Comparison of ENCODE assay signal across 26 cellular contexts in the genomic region with DNA sequence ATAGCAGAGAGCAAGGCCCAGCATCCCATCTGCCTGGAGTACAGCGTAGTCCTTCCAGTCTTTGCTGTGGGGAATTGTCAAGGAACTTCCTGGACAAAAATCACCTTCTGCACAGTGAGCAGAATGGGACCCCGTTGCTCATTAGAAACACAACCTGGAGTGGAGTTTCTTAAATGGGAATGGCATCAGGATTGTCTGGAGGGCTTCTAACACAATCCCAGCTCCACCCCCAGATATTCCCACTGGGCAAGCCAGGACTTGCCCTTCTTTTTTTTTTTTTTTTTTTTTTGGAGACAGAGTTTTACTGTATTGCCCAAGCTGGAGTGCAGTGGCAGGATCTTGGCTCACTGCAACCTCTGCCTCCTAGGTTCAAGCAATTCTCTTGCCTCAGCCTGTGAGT.
A peak's percentile ranks its signal among the peaks of the same experiment; 100 is the strongest.
DNase-seq lines count a peak whose midpoint lies in the region; FAIRE-seq and TF ChIP-seq lines count a peak whose summit lies in the region.
"Had no signal": no experiment of that assay in that cellular context is flagged by ENCODE, and none has a peak within 500 bp of the region (broad histone marks: within the 10 kb centered on the region; RNA-seq: fewer than 3 reads in every experiment).

No MANE protein-coding gene starts in this region.

- no peaks in the 10 kb centered on the region for H3K4me1 ChIP-seq in mammary epithelial cell (ENCODE audit: insufficient read depth, low read length)
- peaks cover 7% of the 10 kb centered on the region for H3K4me1 ChIP-seq in astrocyte (ENCODE audit: insufficient read depth, low read length)
- H3K4me1 ChIP-seq in Peyer's patch = no peaks in the 10 kb centered on the region
- H3K4me1 ChIP-seq: SJSA1, vagina had no signal

- peaks cover 16% of the 10 kb centered on the region for H3K4me1 Mint-ChIP-seq in MCF 10A (ENCODE audit: insufficient read depth, unreplicated experiment)
- H3K4me1 Mint-ChIP-seq in astrocyte (ENCODE audit: low read depth, unreplicated experiment) = peaks cover 8% of the 10 kb centered on the region
- peaks cover 7% of the 10 kb centered on the region for H3K4me1 Mint-ChIP-seq in glutamatergic neuron (ENCODE audit: low read depth, unreplicated experiment)

- no peaks in the 10 kb centered on the region for H3K36me3 ChIP-seq in mammary epithelial cell (ENCODE audit: insufficient read depth, low read length)
- H3K36me3 ChIP-seq in astrocyte (ENCODE audit: insufficient read depth, low read length) = no peaks in the 10 kb centered on the region
- H3K36me3 ChIP-seq in Peyer's patch = no peaks in the 10 kb centered on the region
- H3K36me3 ChIP-seq: SJSA1, vagina had no signal

- no peak for TF ChIP-seq POLR2A in Peyer's patch (IDR thresholded peaks at IDR 0.05)

- 51% methylated on average over 2 of the region's 2 CpGs for WGBS in mammary epithelial cell (ENCODE audit: low coverage, missing lambda C conversion rate)

- CTCF ChIA-PET in MCF 10A (lab: Yijun Ruan, JAX) (interaction anchor here (0.6 to 0.7 kb wide), 2 partner anchors 17 to 226 kb away, joined by 3 to 5 read pairs; no protein-coding TSS in a partner anchor), mammary epithelial cell (lab: Charles Lee; ENCODE audit: low non-redundant PET) (no interaction called here), RWPE1 (lab: Yijun Ruan, JAX) (interaction anchor here (0.7 kb wide), 1 partner anchor 632 kb away, joined by 3 read pairs; no protein-coding TSS in a partner anchor)

- DNase-seq in MCF 10A (ENCODE audit: unreplicated experiment) = no peak
- DNase-seq in mammary epithelial cell = no peak
- peak; percentile 64 for DNase-seq in astrocyte (ENCODE audit: low read depth)
- peak; percentile 52 for DNase-seq in glutamatergic neuron
- peak; percentile 52 for DNase-seq in urothelium cell line (ENCODE audit: low spot score)
- DNase-seq in SW 1271 (lab: John Stamatoyannopoulos, UW) = no peak
- no peak for DNase-seq in RWPE1 (ENCODE audit: low spot score)
- DNase-seq in Peyer's patch = no peak
- DNase-seq: activated CD4-positive, alpha-beta T cell treated with anti-CD3 and anti-CD28 coated beads, Interleukin-2, amount 50 U/mL, for 4 hours; activated naive CD4-positive, alpha-beta T cell treated with anti-CD3 and anti-CD28 coated beads for 36 hours; activated T-cell treated with anti-CD3 and anti-CD28 coated beads for 4 hours; anterior cingulate cortex; DMS79; foreskin melanocyte; NCI-H1092 treated with DMSO at 0.1 percent for 48 hours; NCI-H82; nephron progenitor cell; small intestine; T-helper 2 cell had no signal

- FAIRE-seq in astrocyte (lab: Jason Lieb, UNC) (no peak), urothelium cell line (lab: Jason Lieb, UNC) (no peak)
- FAIRE-seq: A204.1, colon, small intestine had no signal

- peaks cover 27% of the 10 kb centered on the region for H3K9me3 ChIP-seq in mammary epithelial cell (replicated peaks; ENCODE audit: insufficient read depth, low read length)
- H3K9me3 ChIP-seq in astrocyte (ENCODE audit: insufficient read depth, low read depth, low read length) = no peaks in the 10 kb centered on the region
- no peaks in the 10 kb centered on the region for H3K9me3 ChIP-seq in Peyer's patch
- H3K9me3 ChIP-seq: vagina had no signal

- intact Hi-C loops in MCF 10A (cut with micrococcal nuclease) (no loop called here), mammary epithelial cell (cut with micrococcal nuclease) (no loop called here)

- POLR2A ChIA-PET in MCF 10A (lab: Yijun Ruan, JAX) (no interaction called here), RWPE1 (lab: Yijun Ruan, JAX; ENCODE audit: low non-redundant PET) (no interaction called here)

- no peak overlapping the region for H3K4me3 Mint-ChIP-seq in MCF 10A (ENCODE audit: unreplicated experiment)
- H3K4me3 Mint-ChIP-seq in astrocyte (ENCODE audit: unreplicated experiment) = no peak overlapping the region
- no peak overlapping the region for H3K4me3 Mint-ChIP-seq in glutamatergic neuron (ENCODE audit: unreplicated experiment)
- H3K4me3 Mint-ChIP-seq: activated naive CD4-positive, alpha-beta T cell treated with anti-CD3 and anti-CD28 coated beads for 36 hours; mesothelial cell of epicardium; nephron progenitor cell had no signal

- H3K27me3 Mint-ChIP-seq in MCF 10A (ENCODE audit: insufficient read depth, unreplicated experiment) (no peaks in the 10 kb centered on the region), astrocyte (ENCODE audit: low read depth, unreplicated experiment) (no peaks in the 10 kb centered on the region), glutamatergic neuron (ENCODE audit: unreplicated experiment) (no peaks in the 10 kb centered on the region)

- H3K79me2 ChIP-seq in mammary epithelial cell (ENCODE audit: insufficient read depth, low read length) (no peaks in the 10 kb centered on the region), astrocyte (ENCODE audit: insufficient read depth, low read length) (no peaks in the 10 kb centered on the region)

- H3K9me3 Mint-ChIP-seq in MCF 10A (ENCODE audit: unreplicated experiment) (peaks cover 5% of the 10 kb centered on the region), astrocyte (ENCODE audit: unreplicated experiment) (peaks cover 4% of the 10 kb centered on the region), glutamatergic neuron (ENCODE audit: unreplicated experiment) (peaks cover 3% of the 10 kb centered on the region)
- H3K9me3 Mint-ChIP-seq: mesothelial cell of epicardium had no signal

- no peak overlapping the region for H3K4me3 ChIP-seq in mammary epithelial cell (replicated peaks in 1 of 3; ENCODE audit: insufficient read depth in 1 of 3, low read depth in 2 of 3, low read length in 3 of 3)
- no peak overlapping the region for H3K4me3 ChIP-seq in astrocyte (ENCODE audit: insufficient read depth, low read depth, low read length)
- no peak overlapping the region for H3K4me3 ChIP-seq in Peyer's patch
- H3K4me3 ChIP-seq: SJSA1, vagina had no signal

- H3K36me3 Mint-ChIP-seq in MCF 10A (ENCODE audit: insufficient read depth, unreplicated experiment) = no peaks in the 10 kb centered on the region
- peaks cover 3% of the 10 kb centered on the region for H3K36me3 Mint-ChIP-seq in astrocyte (ENCODE audit: low read depth, unreplicated experiment)
- no peaks in the 10 kb centered on the region for H3K36me3 Mint-ChIP-seq in glutamatergic neuron (ENCODE audit: unreplicated experiment)
- H3K36me3 Mint-ChIP-seq: mesothelial cell of epicardium had no signal

- H4K20me1 ChIP-seq in mammary epithelial cell (ENCODE audit: insufficient read depth, low read length) = no peaks in the 10 kb centered on the region
- H4K20me1 ChIP-seq in astrocyte (ENCODE audit: insufficient read depth, low read length) = no peaks in the 10 kb centered on the region

- peak overlapping the region; percentile 49 for H3K27ac Mint-ChIP-seq in MCF 10A (ENCODE audit: low read depth, unreplicated experiment)
- peak overlapping the region; percentile 80 for H3K27ac Mint-ChIP-seq in astrocyte (ENCODE audit: unreplicated experiment)
- H3K27ac Mint-ChIP-seq in glutamatergic neuron (ENCODE audit: unreplicated experiment) = peak overlapping the region; percentile 92
- H3K27ac Mint-ChIP-seq: activated naive CD4-positive, alpha-beta T cell treated with anti-CD3 and anti-CD28 coated beads for 36 hours; mesothelial cell of epicardium; nephron progenitor cell had no signal

- TF ChIP-seq CTCF in MCF 10A (IDR thresholded peaks at IDR 0.05; ENCODE audit: unreplicated experiment) (no peak), mammary epithelial cell (conservative IDR thresholded peaks at IDR 0.05 in 1 of 2, IDR thresholded peaks at IDR 0.05 in 1 of 2; ENCODE audit: extremely low read depth in 1 of 2, insufficient read depth in 1 of 2, low read depth in 1 of 2, low read length in 2 of 2) (no peak), astrocyte (IDR thresholded peaks at IDR 0.05; ENCODE audit: insufficient read depth, low read depth, low read length) (no peak), glutamatergic neuron (IDR thresholded peaks at IDR 0.05; ENCODE audit: partially characterized antibody, unreplicated experiment) (no peak), RWPE1 (conservative IDR thresholded peaks at IDR 0.05; ENCODE audit: low read depth) (no peak), Peyer's patch (IDR thresholded peaks at IDR 0.05) (no peak)

- H2AFZ ChIP-seq in mammary epithelial cell (ENCODE audit: low read depth, low read length) (no peak overlapping the region), astrocyte (ENCODE audit: low read depth, low read length) (no peak overlapping the region)

- dilution Hi-C loops in mammary epithelial cell (cut with HindIII; ENCODE audit: low sequenced_read_pairs) = no loop called here

- in situ Hi-C loops in mammary epithelial cell (cut with MboI; ENCODE audit: low sequenced_read_pairs in 2 of 2) = no loop called here

- H3K27ac ChIP-seq in mammary epithelial cell (ENCODE audit: insufficient read depth, low read depth, low read length) (no peak overlapping the region), astrocyte (ENCODE audit: low read depth, low read length) (peak overlapping the region; percentile 96), RWPE1 (no peak overlapping the region), Peyer's patch (no peak overlapping the region)
- H3K27ac ChIP-seq: KMS-11, SJSA1, vagina, VCaP had no signal

- no peak overlapping the region for H3K4me2 ChIP-seq in mammary epithelial cell (ENCODE audit: insufficient read depth, low read depth, low read length)
- no peak overlapping the region for H3K4me2 ChIP-seq in astrocyte (ENCODE audit: low read length)
- H3K4me2 ChIP-seq: KMS-11 had no signal

- BruUV-seq in MCF 10A (replicated peaks; lab: Mats Ljungman, UMichigan) = no TSS peak
- no TSS peak for BruUV-seq in mammary epithelial cell (replicated peaks; lab: Mats Ljungman, UMichigan)

- no peak overlapping the region for H3K9ac ChIP-seq in mammary epithelial cell (ENCODE audit: insufficient read depth, low read length)
- H3K9ac ChIP-seq in astrocyte (ENCODE audit: low read length) = no peak overlapping the region
- H3K9ac ChIP-seq: KMS-11 had no signal

- H3K27me3 ChIP-seq in mammary epithelial cell (ENCODE audit: insufficient read depth, low read length) = no peaks in the 10 kb centered on the region
- no peaks in the 10 kb centered on the region for H3K27me3 ChIP-seq in astrocyte (ENCODE audit: insufficient read depth, low read length)
- H3K27me3 ChIP-seq in Peyer's patch = no peaks in the 10 kb centered on the region
- H3K27me3 ChIP-seq: SJSA1, vagina had no signal

Comparison
In these comparisons a context has a peak if more than half of its experiments do, and no peak if none do; other contexts are left out.
1. DNase-seq: peak in astrocyte (single experiment), glutamatergic neuron (single experiment) and urothelium cell line (single experiment); none in MCF 10A (single experiment), mammary epithelial cell (single experiment), SW 1271 (0 of 2), RWPE1 (single experiment) and Peyer's patch (0 of 3).
2. Peak in every context shown above with its lines, with median percentiles within 50 percentile points of each other: H3K27ac Mint-ChIP-seq.